ENCODE assay signal across 1 cellular context in genomic region chr1:30779294-30780071, GRCh38.
TF ChIP-seq lines count a peak whose summit lies in the region.

No MANE protein-coding gene starts in this region.

TF ChIP-seq in K562, 482 proteins besides CTCF, POLR2A, EP300 and RAD21 (continued from another document and continues in another):
- peak; percentile 84 for TF ChIP-seq CREB3 (tag; conservative IDR thresholded peaks at IDR 0.05; ENCODE audit: low read depth)
- TF ChIP-seq RB1 (IDR thresholded peaks at IDR 0.05; ENCODE audit: low read depth) = peak; percentile 87
- TF ChIP-seq POLR3G (IDR thresholded peaks at IDR 0.05; ENCODE audit: extremely low read depth, insufficient read length, insufficient replicate concordance) = no peak
- TF ChIP-seq SRSF1 (IDR thresholded peaks at IDR 0.05; ENCODE audit: low read depth, low read length) = no peak
- no peak for TF ChIP-seq MCM5 (IDR thresholded peaks at IDR 0.05; ENCODE audit: low read depth)
- no peak for TF ChIP-seq ZNF324 (CRISPR knock-in tag; IDR thresholded peaks at IDR 0.05)
- no peak for TF ChIP-seq PYGO2 (tag; IDR thresholded peaks at IDR 0.05)
- TF ChIP-seq ZNF699 (CRISPR knock-in tag; IDR thresholded peaks at IDR 0.05; ENCODE audit: insufficient replicate concordance) = no peak
- no peak for TF ChIP-seq NFIX (CRISPR knock-in tag; IDR thresholded peaks at IDR 0.05; ENCODE audit: low read depth)
- TF ChIP-seq, protein P1, sequence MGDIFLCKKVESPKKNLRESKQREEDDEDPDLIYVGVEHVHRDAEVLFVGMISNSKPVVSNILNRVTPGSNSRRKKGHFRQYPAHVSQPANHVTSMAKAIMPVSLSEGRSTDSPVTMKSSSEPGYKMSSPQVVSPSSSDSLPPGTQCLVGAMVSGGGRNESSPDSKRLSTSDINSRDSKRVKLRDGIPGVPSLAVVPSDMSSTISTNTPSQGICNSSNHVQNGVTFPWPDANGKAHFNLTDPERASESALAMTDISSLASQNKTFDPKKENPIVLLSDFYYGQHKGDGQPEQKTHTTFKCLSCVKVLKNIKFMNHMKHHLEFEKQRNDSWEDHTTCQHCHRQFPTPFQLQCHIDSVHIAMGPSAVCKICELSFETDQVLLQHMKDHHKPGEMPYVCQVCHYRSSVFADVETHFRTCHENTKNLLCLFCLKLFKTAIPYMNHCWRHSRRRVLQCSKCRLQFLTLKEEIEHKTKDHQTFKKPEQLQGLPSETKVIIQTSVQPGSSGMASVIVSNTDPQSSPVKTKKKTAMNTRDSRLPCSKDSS (IDR thresholded peaks at IDR 0.05; ENCODE audit: low read depth, partially characterized antibody) = no peak
- TF ChIP-seq, protein P2, sequence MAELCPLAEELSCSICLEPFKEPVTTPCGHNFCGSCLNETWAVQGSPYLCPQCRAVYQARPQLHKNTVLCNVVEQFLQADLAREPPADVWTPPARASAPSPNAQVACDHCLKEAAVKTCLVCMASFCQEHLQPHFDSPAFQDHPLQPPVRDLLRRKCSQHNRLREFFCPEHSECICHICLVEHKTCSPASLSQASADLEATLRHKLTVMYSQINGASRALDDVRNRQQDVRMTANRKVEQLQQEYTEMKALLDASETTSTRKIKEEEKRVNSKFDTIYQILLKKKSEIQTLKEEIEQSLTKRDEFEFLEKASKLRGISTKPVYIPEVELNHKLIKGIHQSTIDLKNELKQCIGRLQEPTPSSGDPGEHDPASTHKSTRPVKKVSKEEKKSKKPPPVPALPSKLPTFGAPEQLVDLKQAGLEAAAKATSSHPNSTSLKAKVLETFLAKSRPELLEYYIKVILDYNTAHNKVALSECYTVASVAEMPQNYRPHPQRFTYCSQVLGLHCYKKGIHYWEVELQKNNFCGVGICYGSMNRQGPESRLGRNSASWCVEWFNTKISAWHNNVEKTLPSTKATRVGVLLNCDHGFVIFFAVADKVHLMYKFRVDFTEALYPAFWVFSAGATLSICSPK (IDR thresholded peaks at IDR 0.05; ENCODE audit: borderline replicate concordance) = no peak
- no peak for TF ChIP-seq CREB5 (CRISPR knock-in tag; IDR thresholded peaks at IDR 0.05)
- peak; percentile 45; the same call in 1 of the 2 replicates for TF ChIP-seq ZBTB17 (CRISPR knock-in tag; IDR thresholded peaks at IDR 0.05)
- no peak for TF ChIP-seq NEUROD1 (IDR thresholded peaks at IDR 0.05; ENCODE audit: borderline replicate concordance, low read depth, low read length, partially characterized antibody)
- TF ChIP-seq, protein P3, sequence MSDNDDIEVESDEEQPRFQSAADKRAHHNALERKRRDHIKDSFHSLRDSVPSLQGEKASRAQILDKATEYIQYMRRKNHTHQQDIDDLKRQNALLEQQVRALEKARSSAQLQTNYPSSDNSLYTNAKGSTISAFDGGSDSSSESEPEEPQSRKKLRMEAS (CRISPR knock-in tag; IDR thresholded peaks at IDR 0.05) = no peak
- 0 out of 2 replicates have a peak, but pooled peaks have one; percentile 44 for TF ChIP-seq ZNF644 (tag; IDR thresholded peaks at IDR 0.05; ENCODE audit: low read depth)
- TF ChIP-seq, protein P4, sequence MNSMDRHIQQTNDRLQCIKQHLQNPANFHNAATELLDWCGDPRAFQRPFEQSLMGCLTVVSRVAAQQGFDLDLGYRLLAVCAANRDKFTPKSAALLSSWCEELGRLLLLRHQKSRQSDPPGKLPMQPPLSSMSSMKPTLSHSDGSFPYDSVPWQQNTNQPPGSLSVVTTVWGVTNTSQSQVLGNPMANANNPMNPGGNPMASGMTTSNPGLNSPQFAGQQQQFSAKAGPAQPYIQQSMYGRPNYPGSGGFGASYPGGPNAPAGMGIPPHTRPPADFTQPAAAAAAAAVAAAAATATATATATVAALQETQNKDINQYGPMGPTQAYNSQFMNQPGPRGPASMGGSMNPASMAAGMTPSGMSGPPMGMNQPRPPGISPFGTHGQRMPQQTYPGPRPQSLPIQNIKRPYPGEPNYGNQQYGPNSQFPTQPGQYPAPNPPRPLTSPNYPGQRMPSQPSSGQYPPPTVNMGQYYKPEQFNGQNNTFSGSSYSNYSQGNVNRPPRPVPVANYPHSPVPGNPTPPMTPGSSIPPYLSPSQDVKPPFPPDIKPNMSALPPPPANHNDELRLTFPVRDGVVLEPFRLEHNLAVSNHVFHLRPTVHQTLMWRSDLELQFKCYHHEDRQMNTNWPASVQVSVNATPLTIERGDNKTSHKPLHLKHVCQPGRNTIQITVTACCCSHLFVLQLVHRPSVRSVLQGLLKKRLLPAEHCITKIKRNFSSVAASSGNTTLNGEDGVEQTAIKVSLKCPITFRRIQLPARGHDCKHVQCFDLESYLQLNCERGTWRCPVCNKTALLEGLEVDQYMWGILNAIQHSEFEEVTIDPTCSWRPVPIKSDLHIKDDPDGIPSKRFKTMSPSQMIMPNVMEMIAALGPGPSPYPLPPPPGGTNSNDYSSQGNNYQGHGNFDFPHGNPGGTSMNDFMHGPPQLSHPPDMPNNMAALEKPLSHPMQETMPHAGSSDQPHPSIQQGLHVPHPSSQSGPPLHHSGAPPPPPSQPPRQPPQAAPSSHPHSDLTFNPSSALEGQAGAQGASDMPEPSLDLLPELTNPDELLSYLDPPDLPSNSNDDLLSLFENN (IDR thresholded peaks at IDR 0.05; ENCODE audit: low read depth in 2 of 2, low read length in 2 of 2) = 0 out of 4 replicates have a peak, but pooled peaks of 1 of the 2 experiments have one; percentile 9
- TF ChIP-seq HDGF (IDR thresholded peaks at IDR 0.05) = no peak; the same call in none of the 2 replicates
- TF ChIP-seq PATZ1 (CRISPR knock-in tag; IDR thresholded peaks at IDR 0.05; ENCODE audit: borderline replicate concordance) = 0 out of 2 replicates have a peak, but pooled peaks have one; percentile 41
- no peak for TF ChIP-seq CBX2 (IDR thresholded peaks at IDR 0.05; ENCODE audit: insufficient read depth, low read length, poor library complexity, severe bottlenecking)
- TF ChIP-seq MNT (conservative IDR thresholded peaks at IDR 0.05) = no peak
- no peak for TF ChIP-seq ARID3B (CRISPR knock-in tag; IDR thresholded peaks at IDR 0.05; ENCODE audit: borderline replicate concordance)
- peak in 1 of 2 experiments; percentile 59; a peak in 2 of 4 replicates for TF ChIP-seq ARNT (IDR thresholded peaks at IDR 0.05)
- TF ChIP-seq ILF3 (IDR thresholded peaks at IDR 0.05; ENCODE audit: borderline replicate concordance) = no peak
- TF ChIP-seq ZNF274 (IDR thresholded peaks at IDR 0.05; ENCODE audit: borderline replicate concordance, low read depth, low read length) = no peak
- TF ChIP-seq JUND (IDR thresholded peaks at IDR 0.05; ENCODE audit: borderline replicate concordance, low read depth, low read length) = peak; percentile 65
- peak; percentile 60; the same call in 1 of the 3 replicates for TF ChIP-seq JUND (tag; IDR thresholded peaks at IDR 0.05; ENCODE audit: borderline replicate concordance, low read depth, low read length)
- no peak for TF ChIP-seq ZNF232 (CRISPR knock-in tag; IDR thresholded peaks at IDR 0.05)
- no peak for TF ChIP-seq CGGBP1 (CRISPR knock-in tag; IDR thresholded peaks at IDR 0.05)
- TF ChIP-seq GATAD2A (IDR thresholded peaks at IDR 0.05) = peak; percentile 92; the same call in 1 of the 2 replicates
- TF ChIP-seq ZNF41 (CRISPR knock-in tag; conservative IDR thresholded peaks at IDR 0.05) = no peak
- TF ChIP-seq ILK (tag; IDR thresholded peaks at IDR 0.05; ENCODE audit: borderline replicate concordance, low read depth) = no peak
- TF ChIP-seq BDP1 (IDR thresholded peaks at IDR 0.05; ENCODE audit: insufficient read depth, insufficient read length) = no peak
- TF ChIP-seq MAFG (tag; conservative IDR thresholded peaks at IDR 0.05) = peak; percentile 27; the same call in 1 of the 2 replicates
- peak; percentile 38 for TF ChIP-seq KDM5B (IDR thresholded peaks at IDR 0.05; ENCODE audit: insufficient replicate concordance, low read depth, low read length)
- TF ChIP-seq ZNF507 (tag; conservative IDR thresholded peaks at IDR 0.05) = no peak
- TF ChIP-seq ZKSCAN1 (IDR thresholded peaks at IDR 0.05; ENCODE audit: low read depth, low read length) = 0 out of 2 replicates have a peak, but pooled peaks have one; percentile 61
- no peak for TF ChIP-seq THRA (IDR thresholded peaks at IDR 0.05)
- TF ChIP-seq MAZ (CRISPR knock-in tag; conservative IDR thresholded peaks at IDR 0.05 in 1 of 2, IDR thresholded peaks at IDR 0.05 in 1 of 2) = peak; percentile 97 to 100
- 0 out of 2 replicates have a peak, but pooled peaks have one; percentile 39 for TF ChIP-seq SIN3B (IDR thresholded peaks at IDR 0.05; ENCODE audit: low read depth)
